7 cellular contexts compared by ENCODE assay signal in the genomic region with DNA sequence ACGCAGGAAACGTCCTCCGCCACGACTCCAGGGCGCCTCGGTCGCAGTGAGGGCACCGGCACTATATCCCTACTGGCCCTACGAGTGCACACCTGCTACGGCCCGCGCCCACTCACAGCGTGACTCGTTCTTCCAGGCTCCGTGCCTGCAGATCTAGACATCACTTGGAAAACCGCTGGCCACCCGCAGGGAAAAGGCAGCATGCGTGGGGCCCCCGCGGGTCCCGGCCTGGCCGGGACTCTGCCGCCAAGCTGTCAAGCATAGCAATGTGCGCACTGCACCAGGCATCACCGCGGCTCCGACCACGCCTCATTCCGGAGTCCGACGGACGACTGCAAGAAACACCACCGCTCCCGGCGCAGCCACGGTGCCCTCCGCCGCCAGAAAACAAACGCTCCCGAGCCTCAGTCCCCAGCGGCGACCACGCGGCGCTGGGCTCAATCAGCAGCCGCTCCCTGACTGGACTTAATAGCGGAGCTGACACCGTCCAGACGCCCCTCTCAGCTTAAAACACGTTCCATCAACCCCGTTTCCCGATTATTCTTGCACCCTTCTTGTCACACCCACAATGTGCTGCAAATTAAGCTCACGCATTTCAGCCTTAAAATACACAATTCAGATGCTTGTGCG. TPM values are rescaled to one million over a fixed set of nuclear protein-coding genes. Genes with fewer than 3 reads are reported as not detected.
A peak's percentile ranks its signal among the peaks of the same experiment; 100 is the strongest.
DNase-seq lines count a peak whose midpoint lies in the region; ATAC-seq and TF ChIP-seq lines count a peak whose summit lies in the region.

No MANE protein-coding gene starts in this region.

- under 1% methylated on average over 42 of the region's 54 CpGs for WGBS in esophagus muscularis mucosa
- WGBS in upper lobe of left lung, 2 donors: 1% methylated on average over 24 to 50 of the region's 54 CpGs

- TF ChIP-seq POLR2A in NB4 (IDR thresholded peaks at IDR 0.05; ENCODE audit: extremely low read depth, insufficient read length) (no peak), esophagus muscularis mucosa (IDR thresholded peaks at IDR 0.05; ENCODE audit: low read depth) (no peak), upper lobe of left lung (IDR thresholded peaks at IDR 0.05) (peak in 1 of 4 donors; percentile 24)

- H3K4me1 ChIP-seq in esophagus muscularis mucosa (peaks cover 10 to 27% (median 23%) of the 10 kb centered on the region in 4 donors), upper lobe of left lung (peaks cover 17 to 21% (median 19%) of the 10 kb centered on the region in 4 donors)

- H3K9me3 ChIP-seq in esophagus muscularis mucosa: no peaks in the 10 kb centered on the region
- H3K9me3 ChIP-seq in upper lobe of left lung: no peaks in the 10 kb centered on the region

- peak; percentile 69 to 76 for ATAC-seq in naive B cell (ENCODE audit: low read depth in 2 of 2)
- ATAC-seq in upper lobe of left lung (ENCODE audit: low FRiP score in 2 of 2): peak; percentile 73 to 80

- in situ Hi-C loops in GM13976 (cut with MboI; ENCODE audit: low sequenced_read_pairs, unreplicated experiment): no loop called here

- peaks cover 14 to 16% (median 15%) of the 10 kb centered on the region in 3 donors for H3K4me1 Mint-ChIP-seq in naive B cell

- TF ChIP-seq CTCF in GM13976 (IDR thresholded peaks at IDR 0.05; ENCODE audit: borderline replicate concordance, control extremely low read depth, extremely low read depth, insufficient read depth, missing control alignments): no peak
- no peak for TF ChIP-seq CTCF in NB4 (IDR thresholded peaks at IDR 0.05; ENCODE audit: low read depth, low read length)
- TF ChIP-seq CTCF in esophagus muscularis mucosa (IDR thresholded peaks at IDR 0.05): no peak
- TF ChIP-seq CTCF in upper lobe of left lung (IDR thresholded peaks at IDR 0.05): peak in 1 of 6 experiments; percentile 15

- peak overlapping the region; percentile 84 for H3K4me3 ChIP-seq in NB4 (ENCODE audit: low read depth, low read length)
- H3K4me3 ChIP-seq in esophagus muscularis mucosa: peak overlapping the region; percentile 77 to 98 (median 85)
- H3K4me3 ChIP-seq in upper lobe of left lung: peak overlapping the region; percentile 66 to 99 (median 95)

- peaks cover 15 to 22% (median 16%) of the 10 kb centered on the region in 3 donors for H3K27me3 Mint-ChIP-seq in naive B cell

- H3K36me3 Mint-ChIP-seq in naive B cell: no peaks in the 10 kb centered on the region

- no peaks in the 10 kb centered on the region for H3K9me3 Mint-ChIP-seq in naive B cell

- DNase-seq in GM13976 (ENCODE audit: low spot score) (peak; percentile 77), HCEC 1CT (peak; percentile 43), NB4 (ENCODE audit: low read depth) (peak; percentile 81), esophagus muscularis mucosa (ENCODE audit: extremely low spot score) (no peak), naive B cell (no peak), upper lobe of left lung (peak; percentile 67 to 92)
- peak in 2 of 3 experiments; percentile 23 to 25 for DNase-seq in activated CD8-positive, alpha-beta memory T cell treated with anti-CD3 and anti-CD28 coated beads for 48 hours (ENCODE audit: low read depth in 2 of 3, low spot score in 2 of 3)

- no peaks in the 10 kb centered on the region for H3K36me3 ChIP-seq in esophagus muscularis mucosa
- no peaks in the 10 kb centered on the region for H3K36me3 ChIP-seq in upper lobe of left lung

- peak overlapping the region in 3 of 6 donors; percentile 0 to 39 (median 34) for H3K27ac Mint-ChIP-seq in naive B cell

- H3K27me3 ChIP-seq in esophagus muscularis mucosa: no peaks in the 10 kb centered on the region
- H3K27me3 ChIP-seq in upper lobe of left lung: no peaks in the 10 kb centered on the region

- H3K4me3 Mint-ChIP-seq in naive B cell: peak overlapping the region; percentile 85 to 97 (median 90)

- TF ChIP-seq EP300 in esophagus muscularis mucosa (IDR thresholded peaks at IDR 0.05) (no peak), upper lobe of left lung (IDR thresholded peaks at IDR 0.05) (no peak)

- intact Hi-C loops in esophagus muscularis mucosa (cut with DNase I): no loop called here

- H3K27ac ChIP-seq in esophagus muscularis mucosa (replicated peaks in 1 of 4) (peak overlapping the region; percentile 76 to 91 (median 85)), upper lobe of left lung (peak overlapping the region; percentile 81 to 95 (median 94))

RNA-seq across cellular contexts. Expression of a gene that starts 1.0 kb away (rescaled TPM):
- total RNA-seq in esophagus muscularis mucosa (100 to 1,000 TPM in 2 of 4 donors, 10 to 100 TPM in 2; 86.8 to 131 (median 105) TPM), upper lobe of left lung (100 to 1,000 TPM; 100 to 171 (median 136) TPM)
- 1 to 10 TPM in 2 of 6 donors, under 1 TPM in 3, not detected in 1; 0.56 to 2.1 (median 0.86) TPM for polyA plus RNA-seq in naive B cell (ENCODE audit: low read depth in 6 of 6)

Comparison
In these comparisons a context has a peak if more than half of its experiments do, and no peak if none do; other contexts are left out.
1. DNase-seq: peak in GM13976 (single experiment), HCEC 1CT (single experiment), NB4 (single experiment), activated CD8-positive, alpha-beta memory T cell treated with anti-CD3 and anti-CD28 coated beads for 48 hours (2 of 3) and upper lobe of left lung (2 of 2); none in esophagus muscularis mucosa (single experiment) and naive B cell (single experiment).
2. Peak in every context shown above with its lines, with median percentiles within 50 percentile points of each other: H3K4me3 ChIP-seq.